Comparison of ENCODE assay signal across 8 cellular contexts in the genomic region with DNA sequence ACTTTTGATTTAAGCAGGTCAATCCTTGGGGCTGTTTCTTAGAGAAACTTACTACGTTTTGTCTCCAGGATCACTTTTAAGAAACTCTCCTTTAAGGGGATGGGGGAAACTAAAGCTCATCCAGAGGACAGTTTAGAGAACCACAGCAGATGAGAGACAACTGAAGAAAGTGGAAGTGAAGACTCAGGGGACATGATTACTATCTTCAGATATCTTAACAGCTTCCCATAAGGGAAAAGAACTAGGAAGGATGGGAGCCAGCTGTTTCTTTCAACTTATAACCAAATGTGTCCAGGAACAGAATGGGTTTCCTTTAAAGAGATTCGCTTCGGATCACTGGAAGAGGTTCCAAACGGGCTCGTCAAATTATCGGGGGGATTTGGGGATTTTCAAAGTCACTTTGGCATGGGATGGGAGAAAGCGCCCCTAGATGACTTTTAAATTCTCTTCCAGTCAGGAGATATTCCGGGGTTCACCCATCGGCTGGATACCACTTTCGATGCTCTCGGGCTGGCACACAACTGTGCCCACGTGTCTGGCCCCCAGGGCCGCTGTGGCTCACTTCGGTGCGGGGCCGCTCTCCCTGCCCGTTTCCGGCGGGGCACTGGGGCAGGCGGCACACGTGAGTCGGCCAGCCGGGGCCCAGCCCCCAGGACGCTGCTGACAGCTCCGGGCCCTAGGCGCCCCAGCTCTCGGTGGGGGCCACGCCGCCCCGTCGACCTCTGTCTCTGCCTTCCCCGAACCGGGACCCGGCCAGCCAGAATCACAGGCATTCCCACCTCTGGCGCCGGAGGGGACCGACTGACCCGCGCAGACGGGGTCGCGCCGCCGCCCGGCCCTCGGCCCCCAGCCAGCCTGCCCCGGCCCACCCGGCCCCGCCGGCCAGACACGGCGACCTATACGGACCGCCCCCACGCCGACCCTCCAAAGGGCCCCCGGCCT. TPM values are rescaled to one million over a fixed set of nuclear protein-coding genes. Genes with fewer than 3 reads are reported as not detected.
DNase-seq lines count a peak whose midpoint lies in the region; ATAC-seq, FAIRE-seq and TF ChIP-seq lines count a peak whose summit lies in the region.

No MANE protein-coding gene starts in this region.

- peak overlapping the region; percentile 40 for H3K27ac Mint-ChIP-seq in activated naive CD4-positive, alpha-beta T cell treated with anti-CD3 and anti-CD28 coated beads, Interleukin-2, amount 10 ng/mL, durations not matched to agents 7 days and 5 days

- DNase-seq in Ammon's horn (ENCODE audit: low spot score) (peak; percentile 49), RWPE1 (ENCODE audit: low spot score) (peak; percentile 46), Right ventricle myocardium inferior (ENCODE audit: missing footprints) (peak; percentile 77), pancreas (peak; percentile 56 to 86 (median 68)), vagina (ENCODE audit: extremely low spot score in 2 of 2) (no peak)
- peak; percentile 51 for DNase-seq in activated naive CD4-positive, alpha-beta T cell treated with anti-CD3 and anti-CD28 coated beads, Interleukin-2, amount 10 ng/mL, durations not matched to agents 7 days and 5 days

- FAIRE-seq in pancreas (lab: Jason Lieb, UNC), result no peak

- H3K36me3 ChIP-seq in pancreas, result no peaks in the 10 kb centered on the region
- H3K36me3 ChIP-seq in vagina, result no peaks in the 10 kb centered on the region

- peak overlapping the region; percentile 43 to 96 (median 87) for H3K4me3 ChIP-seq in pancreas
- peak overlapping the region; percentile 78 to 99 for H3K4me3 ChIP-seq in vagina

- intact Hi-C loops in Right ventricle myocardium inferior (cut with DNase I), result loop anchor here (2.0 to 5.0 kb wide), 2 partner anchors 138 to 264 kb away; partner anchors contain the start of gene CTPS1
- intact Hi-C loops in pancreas (cut with DNase I), result no loop called here
- intact Hi-C loops in vagina (cut with DNase I), result no loop called here

- POLR2A ChIA-PET in RWPE1 (lab: Yijun Ruan, JAX; ENCODE audit: low non-redundant PET), result no interaction called here

- H3K27ac ChIP-seq in RWPE1, result peak overlapping the region; percentile 94
- peak overlapping the region; percentile 91 to 97 (median 94) for H3K27ac ChIP-seq in pancreas
- peak overlapping the region; percentile 91 for H3K27ac ChIP-seq in vagina

- H3K36me3 Mint-ChIP-seq in activated naive CD4-positive, alpha-beta T cell treated with anti-CD3 and anti-CD28 coated beads, Interleukin-2, amount 10 ng/mL, durations not matched to agents 7 days and 5 days, result no peaks in the 10 kb centered on the region

- H3K9me3 ChIP-seq in pancreas, result no peaks in the 10 kb centered on the region
- H3K9me3 ChIP-seq in vagina, result no peaks in the 10 kb centered on the region

- peaks cover 4% of the 10 kb centered on the region for H3K27me3 Mint-ChIP-seq in activated naive CD4-positive, alpha-beta T cell treated with anti-CD3 and anti-CD28 coated beads, Interleukin-2, amount 10 ng/mL, durations not matched to agents 7 days and 5 days

- H3K4me3 Mint-ChIP-seq in activated naive CD4-positive, alpha-beta T cell treated with anti-CD3 and anti-CD28 coated beads, Interleukin-2, amount 10 ng/mL, durations not matched to agents 7 days and 5 days, result peak overlapping the region; percentile 74

- ATAC-seq in GM19025 (IDR thresholded peaks at IDR 0.05; ENCODE audit: low read depth, unreplicated experiment) (peak; percentile 57), HG03280 (IDR thresholded peaks at IDR 0.05; ENCODE audit: unreplicated experiment) (peak; percentile 47), Right ventricle myocardium inferior (peak; percentile 75), pancreas (peak; percentile 75 to 86 (median 78))

- 2 to 5% methylated on average over 25 to 57 of the region's 57 CpGs for WGBS in pancreas, 2 donors

- peaks cover 41% of the 10 kb centered on the region for H3K4me1 Mint-ChIP-seq in activated naive CD4-positive, alpha-beta T cell treated with anti-CD3 and anti-CD28 coated beads, Interleukin-2, amount 10 ng/mL, durations not matched to agents 7 days and 5 days

- H3K4me1 ChIP-seq in pancreas, result peaks cover 16 to 40% (median 36%) of the 10 kb centered on the region in 3 donors
- H3K4me1 ChIP-seq in vagina, result peaks cover 30% of the 10 kb centered on the region

- CTCF ChIA-PET in RWPE1 (lab: Yijun Ruan, JAX), result interaction anchor here (0.6 to 1.1 kb wide), 9 partner anchors 47 to 933 kb away, joined by 3 to 7 read pairs (median 3); no protein-coding TSS in a partner anchor
- CTCF ChIA-PET in activated naive CD4-positive, alpha-beta T cell treated with anti-CD3 and anti-CD28 coated beads, Interleukin-2, amount 10 ng/mL, durations not matched to agents 7 days and 5 days (lab: Charles Lee), result interaction anchor here (0.5 to 1.0 kb wide), 2 partner anchors 118 to 224 kb away, joined by 3 to 4 read pairs; no protein-coding TSS in a partner anchor

- TF ChIP-seq POLR2A in vagina (IDR thresholded peaks at IDR 0.05), result no peak

- no peaks in the 10 kb centered on the region for H3K9me3 Mint-ChIP-seq in activated naive CD4-positive, alpha-beta T cell treated with anti-CD3 and anti-CD28 coated beads, Interleukin-2, amount 10 ng/mL, durations not matched to agents 7 days and 5 days

- no peaks in the 10 kb centered on the region for H3K27me3 ChIP-seq in pancreas
- H3K27me3 ChIP-seq in vagina, result no peaks in the 10 kb centered on the region

- TF ChIP-seq CTCF in RWPE1 (conservative IDR thresholded peaks at IDR 0.05; ENCODE audit: low read depth) (no peak), pancreas (IDR thresholded peaks at IDR 0.05) (no peak), vagina (IDR thresholded peaks at IDR 0.05) (no peak)

RNA-seq across cellular contexts. Expression of gene SCMH1, which starts 1.0 kb away (rescaled TPM):
- total RNA-seq in Right ventricle myocardium inferior, result 41.1 TPM
- 10 to 100 TPM; 24.5 to 36.5 (median 26.7) TPM for total RNA-seq in pancreas
- polyA plus RNA-seq in pancreas, result 10 to 100 TPM; 33.4 to 41.9 TPM
- 35.1 TPM for total RNA-seq in vagina

Comparison
In these comparisons a context has a peak if more than half of its experiments do, and no peak if none do; other contexts are left out.
1. DNase-seq: peak in Ammon's horn (single experiment), RWPE1 (single experiment), activated naive CD4-positive, alpha-beta T cell treated with anti-CD3 and anti-CD28 coated beads, Interleukin-2, amount 10 ng/mL, durations not matched to agents 7 days and 5 days (single experiment), Right ventricle myocardium inferior (single experiment) and pancreas (6 of 6); none in vagina (0 of 2).
2. Peak in every context shown above with its lines, with median percentiles within 50 percentile points of each other: ATAC-seq and H3K27ac ChIP-seq.